ENCODE assay signal across 19 cellular contexts in the genomic region with DNA sequence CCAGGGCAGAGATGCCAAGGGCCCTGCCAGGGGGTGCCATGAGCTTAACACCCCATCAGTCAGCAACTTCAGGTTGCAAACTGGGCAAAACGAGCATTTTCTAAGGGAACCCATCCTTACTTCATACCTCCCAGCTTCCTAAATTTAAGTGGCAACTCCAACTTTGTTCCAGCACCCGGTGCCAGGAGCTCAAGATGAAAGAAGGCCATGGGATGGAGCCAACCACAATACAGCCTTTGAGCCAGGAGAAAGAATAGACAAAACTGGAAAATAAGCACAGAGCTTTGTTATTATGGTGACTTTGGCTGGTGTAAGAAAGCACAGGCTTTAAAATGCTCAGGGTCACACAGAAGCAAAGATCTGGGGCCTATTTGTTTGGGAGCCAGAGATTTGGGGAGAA.
"Had no signal": no experiment of that assay in that cellular context is flagged by ENCODE, and none has a peak within 500 bp of the region (broad histone marks: within the 10 kb centered on the region; RNA-seq: fewer than 3 reads in every experiment).

No MANE protein-coding gene starts in this region.

- ATAC-seq: activated T-cell treated with anti-CD3 and anti-CD28 coated beads, Interleukin-2, amount 50 U/mL, for 72 hours; esophagus mucosa; left lung; lower lobe of right lung; mucosa of descending colon; natural killer cell treated with Interleukin-12 subunit alpha and Interleukin-12 subunit beta and Interleukin-15 and Interleukin-18, amount 100 ng/mL, for 72 hours had no signal

- H3K27ac ChIP-seq: adrenal gland, left lung, lower lobe of right lung, testis had no signal

- H3K4me1 ChIP-seq: adrenal gland, left lung, lower lobe of right lung, testis had no signal

- H3K9me3 ChIP-seq: adrenal gland, ascending aorta, lower lobe of right lung, mucosa of descending colon, testis had no signal

- DNase-seq: activated CD4-positive, alpha-beta memory T cell treated with anti-CD3 and anti-CD28 coated beads for 36 hours; activated CD4-positive, alpha-beta T cell treated with anti-CD3 and anti-CD28 coated beads, Interleukin-2, amount 10 ng/mL, durations not matched to agents 24 days and 14 days; activated CD4-positive, CD25-positive, alpha-beta regulatory T cell treated with anti-CD3 and anti-CD28 coated beads, Interleukin-2, amount 50 U/mL, for 72 hours; activated naive CD4-positive, alpha-beta T cell treated with anti-CD3 and anti-CD28 coated beads for 36 hours; activated naive CD8-positive, alpha-beta T cell treated with anti-CD3 and anti-CD28 coated beads for 36 hours; activated T-cell treated with anti-CD3 and anti-CD28 coated beads, Interleukin-2, amount 50 U/mL, for 72 hours; adrenal gland; endodermal cell; glutamatergic neuron; left lung; lower lobe of right lung; mucosa of descending colon; retina; stimulated activated naive CD4-positive, alpha-beta T cell treated with Interleukin-2 at 50 U/mL for 16 hours; T-helper 2 cell; testis had no signal

- H3K4me3 ChIP-seq: adrenal gland, ascending aorta, left lung, lower lobe of right lung, mucosa of descending colon, testis had no signal

- H3K36me3 ChIP-seq: adrenal gland, ascending aorta, left lung, lower lobe of right lung had no signal

- H3K27me3 ChIP-seq: adrenal gland, ascending aorta, left lung, testis had no signal
